ENCODE assay signal across 8 cellular contexts in the genomic region with DNA sequence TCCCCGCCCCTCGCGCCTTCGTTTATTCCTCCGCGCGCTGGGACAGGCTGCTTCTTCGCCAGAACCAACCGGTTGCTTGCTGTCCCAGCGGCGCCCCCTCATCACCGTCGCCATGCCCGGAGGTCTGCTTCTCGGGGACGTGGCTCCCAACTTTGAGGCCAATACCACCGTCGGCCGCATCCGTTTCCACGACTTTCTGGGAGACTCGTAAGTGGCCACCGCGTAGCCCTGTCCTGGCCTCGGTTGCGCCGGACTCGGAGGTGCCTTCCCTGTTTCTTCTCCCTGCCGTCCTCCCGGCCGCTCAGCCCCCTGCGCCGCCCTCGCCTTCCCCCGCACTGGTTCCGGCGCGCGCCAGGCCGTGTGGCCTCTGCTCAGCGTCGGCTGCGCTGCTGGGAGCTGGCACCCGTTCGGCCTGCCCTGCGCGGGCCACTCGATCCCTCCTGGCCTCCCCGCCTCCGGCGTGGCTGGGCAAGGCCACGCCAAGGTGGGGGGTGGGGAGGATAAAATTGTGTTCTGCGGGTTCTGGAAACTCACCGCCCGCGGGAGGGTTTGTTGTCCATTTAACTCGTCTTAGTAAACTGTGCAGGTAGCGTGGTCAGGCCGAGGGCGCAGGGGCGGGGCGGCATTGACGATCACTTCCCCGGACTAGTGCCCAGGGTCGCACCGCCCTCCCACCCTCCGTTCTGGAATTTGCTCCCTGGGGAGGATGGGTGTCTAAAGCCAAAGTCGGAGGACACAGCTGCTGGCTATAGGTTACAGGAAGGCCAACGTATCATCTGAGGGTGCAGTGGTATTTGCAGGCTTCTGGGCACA. TPM values are rescaled to one million over a fixed set of nuclear protein-coding genes. Genes with fewer than 3 reads are reported as not detected.
DNase-seq lines count a peak whose midpoint lies in the region; ATAC-seq and TF ChIP-seq lines count a peak whose summit lies in the region.

A gene with protein sequence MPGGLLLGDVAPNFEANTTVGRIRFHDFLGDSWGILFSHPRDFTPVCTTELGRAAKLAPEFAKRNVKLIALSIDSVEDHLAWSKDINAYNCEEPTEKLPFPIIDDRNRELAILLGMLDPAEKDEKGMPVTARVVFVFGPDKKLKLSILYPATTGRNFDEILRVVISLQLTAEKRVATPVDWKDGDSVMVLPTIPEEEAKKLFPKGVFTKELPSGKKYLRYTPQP (plus strand): TSS at position 50 of the 813 bp plus-strand sequence. CDS start 63 bp downstream, at position 113.

- peak within 1 kb of the TSS; percentile 92 for H3K4me3 Mint-ChIP-seq in activated T-helper 1 cell treated with anti-CD3 and anti-CD28 coated beads, Interleukin-12 subunit alpha, Interleukin-12 subunit beta, Interleukin-2, Interleukin-4 antibody, amounts not matched to agents 30 ng/mL and 10 ng/mL and 1 ng/mL, durations not matched to agents 14 hours and 24 hours and 36 hours
- H3K4me3 Mint-ChIP-seq in nephron = peak within 1 kb of the TSS; percentile 89 to 97 (median 96)

- H3K36me3 Mint-ChIP-seq in activated T-helper 1 cell treated with anti-CD3 and anti-CD28 coated beads, Interleukin-12 subunit alpha, Interleukin-12 subunit beta, Interleukin-2, Interleukin-4 antibody, amounts not matched to agents 30 ng/mL and 10 ng/mL and 1 ng/mL, durations not matched to agents 14 hours and 24 hours and 36 hours (ENCODE audit: low read depth) = peaks cover 40% of the 10 kb centered on the region
- peaks cover 34% of the 10 kb centered on the region for H3K36me3 Mint-ChIP-seq in nephron (ENCODE audit: low read depth)

- peaks cover 5% of the 10 kb centered on the region for H3K4me1 ChIP-seq in urinary bladder (ENCODE audit: insufficient read depth)

- intact Hi-C loops in activated T-helper 1 cell treated with anti-CD3 and anti-CD28 coated beads, Interleukin-12 subunit alpha, Interleukin-12 subunit beta, Interleukin-2, Interleukin-4 antibody, amounts not matched to agents 30 ng/mL and 10 ng/mL and 1 ng/mL, durations not matched to agents 14 hours and 24 hours and 36 hours (cut with micrococcal nuclease) = loop anchor here (1.0 to 10.0 kb wide), 12 partner anchors 15 to 1693 kb away; a partner anchor contains a TSS

- H3K27ac ChIP-seq in urinary bladder (ENCODE audit: low read depth) = peak within 1 kb of the TSS; percentile 97

- DNase-seq in COLO829 (ENCODE audit: low spot score) (peak; percentile 39), NOMO-1 treated with DMSO at 0.1 percent for 48 hours (lab: John Stamatoyannopoulos, UW; ENCODE audit: unreplicated experiment) (peak; percentile 86), fibroblast of the aortic adventitia (ENCODE audit: low read depth) (peak; percentile 73)
- peak; percentile 73 for DNase-seq in activated T-helper 1 cell treated with anti-CD3 and anti-CD28 coated beads, Interleukin-12 subunit alpha, Interleukin-12 subunit beta, Interleukin-2, Interleukin-4 antibody, amounts not matched to agents 30 ng/mL and 10 ng/mL and 1 ng/mL, durations not matched to agents 14 hours and 24 hours and 36 hours (ENCODE audit: low spot score)

- ATAC-seq in GM19372 (IDR thresholded peaks at IDR 0.05; ENCODE audit: low read depth, unreplicated experiment) (peak; percentile 49), HG03442 (IDR thresholded peaks at IDR 0.05; ENCODE audit: unreplicated experiment) (peak; percentile 55)

- TF ChIP-seq CTCF in fibroblast of the aortic adventitia (IDR thresholded peaks at IDR 0.05; ENCODE audit: insufficient read depth, low read length) = no peak
- no peak for TF ChIP-seq CTCF in nephron (IDR thresholded peaks at IDR 0.05; ENCODE audit: unreplicated experiment in 3 of 3)

- WGBS in urinary bladder = under 1% methylated on average over 68 of the region's 69 CpGs

- peak within 1 kb of the TSS; percentile 90 for H3K4me3 ChIP-seq in fibroblast of the aortic adventitia (ENCODE audit: low read depth, low read length)
- peak within 1 kb of the TSS; percentile 89 for H3K4me3 ChIP-seq in urinary bladder (ENCODE audit: low read depth, low read length)

- no peaks in the 10 kb centered on the region for H3K27me3 Mint-ChIP-seq in activated T-helper 1 cell treated with anti-CD3 and anti-CD28 coated beads, Interleukin-12 subunit alpha, Interleukin-12 subunit beta, Interleukin-2, Interleukin-4 antibody, amounts not matched to agents 30 ng/mL and 10 ng/mL and 1 ng/mL, durations not matched to agents 14 hours and 24 hours and 36 hours (ENCODE audit: insufficient read depth)
- H3K27me3 Mint-ChIP-seq in nephron (ENCODE audit: low read depth) = peaks cover 4% of the 10 kb centered on the region

- H3K4me1 Mint-ChIP-seq in activated T-helper 1 cell treated with anti-CD3 and anti-CD28 coated beads, Interleukin-12 subunit alpha, Interleukin-12 subunit beta, Interleukin-2, Interleukin-4 antibody, amounts not matched to agents 30 ng/mL and 10 ng/mL and 1 ng/mL, durations not matched to agents 14 hours and 24 hours and 36 hours (ENCODE audit: low read depth) = peaks cover 72% of the 10 kb centered on the region
- H3K4me1 Mint-ChIP-seq in nephron = peaks cover 66% of the 10 kb centered on the region

- peak within 1 kb of the TSS; percentile 93 for H3K27ac Mint-ChIP-seq in activated T-helper 1 cell treated with anti-CD3 and anti-CD28 coated beads, Interleukin-12 subunit alpha, Interleukin-12 subunit beta, Interleukin-2, Interleukin-4 antibody, amounts not matched to agents 30 ng/mL and 10 ng/mL and 1 ng/mL, durations not matched to agents 14 hours and 24 hours and 36 hours
- peak within 1 kb of the TSS; percentile 83 to 96 (median 94) for H3K27ac Mint-ChIP-seq in nephron

- peaks cover 2% of the 10 kb centered on the region for H3K36me3 ChIP-seq in urinary bladder (ENCODE audit: insufficient read depth)

- H3K9me3 Mint-ChIP-seq in activated T-helper 1 cell treated with anti-CD3 and anti-CD28 coated beads, Interleukin-12 subunit alpha, Interleukin-12 subunit beta, Interleukin-2, Interleukin-4 antibody, amounts not matched to agents 30 ng/mL and 10 ng/mL and 1 ng/mL, durations not matched to agents 14 hours and 24 hours and 36 hours = no peaks in the 10 kb centered on the region
- peaks cover 3% of the 10 kb centered on the region for H3K9me3 Mint-ChIP-seq in nephron

RNA-seq across cellular contexts. Expression of the gene that starts here (rescaled TPM):
- total RNA-seq in activated T-helper 1 cell treated with anti-CD3 and anti-CD28 coated beads, Interleukin-12 subunit alpha, Interleukin-12 subunit beta, Interleukin-2, Interleukin-4 antibody, amounts not matched to agents 30 ng/mL and 10 ng/mL and 1 ng/mL, durations not matched to agents 14 hours and 24 hours and 36 hours = 119 and 124 TPM in 2 replicates
- 185 and 278 TPM in 2 replicates for total RNA-seq in fibroblast of the aortic adventitia (ENCODE audit: low replicate concordance)
- total RNA-seq in urinary bladder = 141 TPM
- polyA plus RNA-seq in urinary bladder = 216 TPM

Comparison
In these comparisons a context has a peak if more than half of its experiments do, and no peak if none do; other contexts are left out.
1. Peak in every context shown above with its lines: DNase-seq, ATAC-seq, H3K4me3 ChIP-seq and H3K27ac ChIP-seq.